ENCODE assay signal across 1 cellular context in the genomic region with DNA sequence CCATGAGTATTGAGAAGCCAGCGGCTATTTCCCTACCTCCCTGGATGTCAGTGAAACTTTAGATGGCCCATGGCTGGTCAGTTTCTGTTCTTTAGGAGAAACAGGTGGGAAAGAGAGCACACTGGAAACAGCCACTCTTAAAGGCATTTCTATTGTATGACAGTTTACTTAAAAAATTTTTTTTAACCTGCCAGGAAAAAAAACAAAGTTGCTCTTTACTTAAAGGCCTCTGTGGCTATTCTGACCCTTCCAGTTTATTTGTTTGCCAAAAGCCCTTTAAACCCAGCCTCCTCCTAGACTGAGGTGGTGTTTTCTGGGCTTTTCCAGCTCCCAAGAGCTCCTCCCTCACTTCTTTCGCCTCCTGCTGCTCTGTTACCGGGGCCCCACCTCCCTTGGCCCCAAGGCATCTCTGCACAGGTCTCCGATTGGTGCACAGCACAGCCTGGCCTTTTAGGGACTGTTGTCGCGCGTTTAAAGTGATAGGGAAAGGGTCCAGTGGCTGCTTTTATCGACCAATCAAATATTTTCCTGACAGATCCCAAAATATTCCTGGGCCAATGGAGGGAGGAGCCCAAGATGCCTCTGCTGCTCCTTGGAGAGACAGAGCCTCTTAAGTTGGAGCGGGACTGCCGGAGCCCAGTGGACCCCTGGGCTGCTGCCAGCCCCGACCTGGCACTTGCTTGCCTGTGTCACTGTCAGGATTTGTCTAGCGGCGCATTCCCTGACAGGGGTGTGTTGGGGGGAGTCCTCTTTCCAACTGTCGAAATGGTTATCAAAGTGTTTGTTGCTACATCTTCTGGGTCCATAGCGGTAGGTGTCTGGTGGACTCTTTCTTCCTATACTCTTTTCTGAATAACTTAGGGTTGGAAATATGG.
TF ChIP-seq lines count a peak whose summit lies in the region.

SH3BGR (plus strand) TSS at position 639 of the 875 bp plus-strand sequence; CDS start at position 766, 127 bp downstream.

TF ChIP-seq in HCT116, 20 proteins besides CTCF, POLR2A, EP300 and RAD21:
- TF ChIP-seq POLR2AphosphoS5 (IDR thresholded peaks at IDR 0.05; ENCODE audit: low read depth, low read length), result no peak
- TF ChIP-seq EZH2phosphoT487 (IDR thresholded peaks at IDR 0.05; ENCODE audit: borderline replicate concordance), result no peak
